Comparison of ENCODE assay signal across 14 cellular contexts in the genomic region with DNA sequence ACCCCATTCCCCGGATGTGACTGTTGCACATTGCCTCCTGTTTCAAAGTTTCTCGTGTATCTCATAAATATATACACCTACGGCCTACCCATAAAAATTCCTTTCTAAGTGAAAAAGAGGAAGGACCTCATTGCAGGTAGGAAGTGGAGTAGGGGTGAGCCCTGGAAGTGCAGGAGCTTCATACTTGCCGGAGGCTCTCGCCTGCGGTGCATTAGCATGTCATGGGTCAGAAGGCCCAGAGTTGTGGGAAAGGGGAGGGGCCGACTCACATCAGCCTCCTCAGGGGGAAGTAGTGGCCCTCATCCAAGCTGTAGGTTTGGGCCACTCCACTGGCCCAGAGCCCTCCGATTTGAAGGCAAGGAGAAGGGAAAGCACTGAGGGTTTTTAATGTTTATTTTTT. TPM values are rescaled to one million over a fixed set of nuclear protein-coding genes. Genes with fewer than 3 reads are reported as not detected.
DNase-seq lines count a peak whose midpoint lies in the region; ATAC-seq and TF ChIP-seq lines count a peak whose summit lies in the region.
"Had no signal": no experiment of that assay in that cellular context is flagged by ENCODE, and none has a peak within 500 bp of the region (broad histone marks: within the 10 kb centered on the region; RNA-seq: fewer than 3 reads in every experiment).

No MANE protein-coding gene starts in this region.

- no TSS peak for BruUV-seq in PC-3 (replicated peaks; lab: Mats Ljungman, UMichigan)

- H3K36me3 ChIP-seq in PC-3 (ENCODE audit: low read depth, low read length) (no peaks in the 10 kb centered on the region), spleen (no peaks in the 10 kb centered on the region)
- H3K36me3 ChIP-seq: BLaER1, HAP-1 had no signal

- H3K4me2 ChIP-seq in PC-3 (ENCODE audit: low read length): no peak overlapping the region
- H3K4me2 ChIP-seq: A549, BLaER1 had no signal

- H3K9ac ChIP-seq in PC-3 (ENCODE audit: low read length): no peak overlapping the region
- H3K9ac ChIP-seq: BLaER1 had no signal

- CTCF ChIA-PET in PC-3 (lab: Charles Lee): no interaction called here

- H3K79me2 ChIP-seq in PC-3 (ENCODE audit: low read length): no peaks in the 10 kb centered on the region

- H3K9me3 ChIP-seq in PC-3 (ENCODE audit: low read length) (no peaks in the 10 kb centered on the region), spleen (no peaks in the 10 kb centered on the region)
- H3K9me3 ChIP-seq: A549, BLaER1, HAP-1 had no signal

- peak; percentile 59 for ATAC-seq in PC-3
- no peak for ATAC-seq in natural killer cell
- ATAC-seq: A549, GM12878 had no signal

- H3K36me3 Mint-ChIP-seq in nephron progenitor cell (ENCODE audit: low read depth): no peaks in the 10 kb centered on the region
- H3K36me3 Mint-ChIP-seq in natural killer cell: no peaks in the 10 kb centered on the region
- H3K36me3 Mint-ChIP-seq: CD8-positive, alpha-beta memory T cell had no signal

- H3K27me3 Mint-ChIP-seq in nephron progenitor cell (ENCODE audit: low read depth, poor library complexity) (no peaks in the 10 kb centered on the region), natural killer cell (ENCODE audit: low read depth in 2 of 2) (peaks cover 24 to 47% of the 10 kb centered on the region in 2 donors)

- TF ChIP-seq POLR2A in spleen (IDR thresholded peaks at IDR 0.05): no peak

- H3K27me3 ChIP-seq in PC-3 (ENCODE audit: low read length) (no peaks in the 10 kb centered on the region), spleen (replicated peaks in 1 of 7) (peaks cover 0 to 52% (median under 1%) of the 10 kb centered on the region in 7 donors)
- H3K27me3 ChIP-seq: BLaER1 had no signal

- H3F3A ChIP-seq in PC-3 (ENCODE audit: low read length, unreplicated experiment): no peaks in the 10 kb centered on the region

- DNase-seq in PC-3 (peak; percentile 76), fibroblast of peridontal ligament (ENCODE audit: extremely low read depth) (peak; percentile 20), nephron progenitor cell (no peak), spleen (no peak), natural killer cell (no peak), NCI-H1105 treated with DMSO at 0.1 percent for 48 hours (lab: John Stamatoyannopoulos, UW) (no peak)
- DNase-seq: CD8-positive, alpha-beta memory T cell; DMS53; GOT3 had no signal

- no peak for TF ChIP-seq CTCF in PC-3 (conservative IDR thresholded peaks at IDR 0.05; ENCODE audit: low read depth, low read length)
- no peak for TF ChIP-seq CTCF in nephron progenitor cell (IDR thresholded peaks at IDR 0.05)
- no peak for TF ChIP-seq CTCF in spleen (IDR thresholded peaks at IDR 0.05 in 8 of 11, conservative IDR thresholded peaks at IDR 0.05 in 3 of 11)
- TF ChIP-seq CTCF in natural killer cell (IDR thresholded peaks at IDR 0.05): no peak

- no peaks in the 10 kb centered on the region for H4K20me1 ChIP-seq in PC-3 (ENCODE audit: low read length)
- H4K20me1 ChIP-seq: BLaER1 had no signal

- no peak overlapping the region for H3K4me3 ChIP-seq in PC-3 (ENCODE audit: low read length)
- H3K4me3 ChIP-seq in spleen: no peak overlapping the region
- H3K4me3 ChIP-seq: A549, BLaER1, GM12878, HAP-1 had no signal

- WGBS in spleen, 5 donors: 61 to 79% (median 79%) methylated on average over 8 of the region's 8 CpGs

- peak overlapping the region; percentile 25 for H3K27ac Mint-ChIP-seq in nephron progenitor cell
- no peak overlapping the region for H3K27ac Mint-ChIP-seq in natural killer cell
- H3K27ac Mint-ChIP-seq: CD8-positive, alpha-beta memory T cell; IgD-negative memory B cell had no signal

- intact Hi-C loops in PC-3 (cut with micrococcal nuclease) (no loop called here), spleen (cut with DNase I; ENCODE audit: low total_unique reads) (no loop called here), natural killer cell (cut with micrococcal nuclease) (no loop called here)

- peaks cover 37% of the 10 kb centered on the region for H3K4me1 ChIP-seq in PC-3 (ENCODE audit: insufficient read depth, low read length)
- H3K4me1 ChIP-seq in spleen: no peaks in the 10 kb centered on the region
- H3K4me1 ChIP-seq: A549, HAP-1 had no signal

- H3K4me3 Mint-ChIP-seq in nephron progenitor cell (no peak overlapping the region), natural killer cell (no peak overlapping the region)
- H3K4me3 Mint-ChIP-seq: CD8-positive, alpha-beta memory T cell; IgD-negative memory B cell had no signal

- H3K9me3 Mint-ChIP-seq in nephron progenitor cell: no peaks in the 10 kb centered on the region
- H3K9me3 Mint-ChIP-seq in natural killer cell: no peaks in the 10 kb centered on the region

- POLR2A ChIA-PET in PC-3 (lab: Charles Lee; ENCODE audit: unreplicated experiment): no interaction called here

- no peaks in the 10 kb centered on the region for H3K9me2 ChIP-seq in PC-3 (replicated peaks; ENCODE audit: low read length)

- peak overlapping the region; percentile 36; the same call in 1 of the 2 replicates for H3K27ac ChIP-seq in PC-3 (ENCODE audit: low read length)
- no peak overlapping the region for H3K27ac ChIP-seq in spleen
- H3K27ac ChIP-seq: A549, BLaER1 had no signal

- peaks cover 4% of the 10 kb centered on the region for H3K4me1 Mint-ChIP-seq in nephron progenitor cell
- H3K4me1 Mint-ChIP-seq in natural killer cell: no peaks in the 10 kb centered on the region
- H3K4me1 Mint-ChIP-seq: CD8-positive, alpha-beta memory T cell; IgD-negative memory B cell had no signal

- no peak overlapping the region for H2AFZ ChIP-seq in PC-3 (ENCODE audit: low read length)

RNA-seq across cellular contexts. Expression of a gene that starts 26.0 kb away (rescaled TPM):
- 5.6 and 7.5 TPM in 2 replicates for total RNA-seq in PC-3 (2014; rRNA removed)
- total RNA-seq in spleen: 10 to 100 TPM in 6 of 7 donors, 1 to 10 TPM in 1; 8.2 to 31.3 (median 17.5) TPM
- polyA plus RNA-seq in spleen: 1 to 10 TPM; 1.4 to 2.5 (median 2.0) TPM
- total RNA-seq in natural killer cell: 10 to 100 TPM; 39.8 to 79.1 (median 60.9) TPM

Comparison
In these comparisons a context has a peak if more than half of its experiments do, and no peak if none do; other contexts are left out.
1. DNase-seq: peak in PC-3 (single experiment) and fibroblast of peridontal ligament (single experiment); none in nephron progenitor cell (single experiment), spleen (single experiment), natural killer cell (single experiment) and NCI-H1105 treated with DMSO at 0.1 percent for 48 hours (single experiment).